In genomic region chr2:190718652-190719526, GRCh38 we compare ENCODE assay signal across 9 cellular contexts.
DNase-seq lines count a peak whose midpoint lies in the region; ATAC-seq and TF ChIP-seq lines count a peak whose summit lies in the region.
"Had no signal": no experiment of that assay in that cellular context is flagged by ENCODE, and none has a peak within 500 bp of the region (broad histone marks: within the 10 kb centered on the region; RNA-seq: fewer than 3 reads in every experiment).

No MANE protein-coding gene starts in this region.

- peak overlapping the region; percentile 78 for H2AFZ ChIP-seq in GM23338

- H3K9me3 Mint-ChIP-seq in GM23338 (no peaks in the 10 kb centered on the region; the same call in 2 of the 3 replicates), memory B cell (no peaks in the 10 kb centered on the region)

- H3K27me3 ChIP-seq in GM23338 (ENCODE audit: insufficient read depth) (no peaks in the 10 kb centered on the region), adrenal gland (peaks cover 4% of the 10 kb centered on the region), aorta (ENCODE audit: control insufficient read depth in 1 of 2, insufficient read depth in 2 of 2, low read length in 1 of 2) (no peaks in the 10 kb centered on the region)
- H3K27me3 ChIP-seq: suprapubic skin had no signal

- H3K79me2 ChIP-seq in GM23338 (replicated peaks; ENCODE audit: insufficient read depth): no peaks in the 10 kb centered on the region

- H3K36me3 ChIP-seq in GM23338 (ENCODE audit: insufficient read depth) (no peaks in the 10 kb centered on the region), adrenal gland (replicated peaks in 1 of 2) (no peaks in the 10 kb centered on the region), aorta (ENCODE audit: control insufficient read depth in 1 of 2, insufficient read depth in 2 of 2, low read length in 1 of 2) (no peaks in the 10 kb centered on the region)
- H3K36me3 ChIP-seq: suprapubic skin had no signal

- TF ChIP-seq POLR2A in adrenal gland (IDR thresholded peaks at IDR 0.05): no peak

- in situ Hi-C loops in GM13976 (cut with MboI; ENCODE audit: low sequenced_read_pairs, unreplicated experiment): no loop called here

- H3K4me1 Mint-ChIP-seq in GM23338: peaks cover 5% of the 10 kb centered on the region; the same call in 2 of the 3 replicates
- H3K4me1 Mint-ChIP-seq in memory B cell: peaks cover 8% of the 10 kb centered on the region

- H3K36me3 Mint-ChIP-seq in GM23338 (ENCODE audit: low read depth) (no peaks in the 10 kb centered on the region), memory B cell (no peaks in the 10 kb centered on the region)

- H3K4me2 ChIP-seq in GM23338: no peak overlapping the region

- DNase-seq in GM13976 (ENCODE audit: low spot score) (peak; percentile 63), GM23338 (ENCODE audit: low spot score) (peak; percentile 18), LHCN-M2 (ENCODE audit: low read depth) (peak; percentile 88), adrenal gland (peak; percentile 27 to 83 (median 66)), memory B cell (ENCODE audit: low spot score in 2 of 2) (peak in 1 of 2 donors; percentile 14), aorta (peak in 1 of 2 donors; percentile 51), pons (ENCODE audit: low spot score) (no peak), middle frontal gyrus (ENCODE audit: extremely low spot score, low spot score) (no peak)

- H3K4me3 Mint-ChIP-seq in GM23338: no peak overlapping the region
- H3K4me3 Mint-ChIP-seq in memory B cell: no peak overlapping the region

- WGBS in adrenal gland, 4 donors: 27 to 45% (median 34%) methylated on average over 6 to 7 of the region's 7 CpGs
- WGBS in aorta, 2 donors: 39 to 51% methylated on average over 7 of the region's 7 CpGs

- H3F3A ChIP-seq in GM23338 (replicated peaks; ENCODE audit: low read depth): no peaks in the 10 kb centered on the region

- H3K27ac Mint-ChIP-seq in GM23338 (no peak overlapping the region; the same call in 1 of the 2 replicates), memory B cell (no peak overlapping the region)

- H3K4me3 ChIP-seq in GM23338: no peak overlapping the region
- no peak overlapping the region for H3K4me3 ChIP-seq in adrenal gland
- no peak overlapping the region for H3K4me3 ChIP-seq in aorta (ENCODE audit: low read length in 2 of 2)
- H3K4me3 ChIP-seq: suprapubic skin had no signal

- H3K4me1 ChIP-seq in GM23338 (ENCODE audit: insufficient read depth) (no peaks in the 10 kb centered on the region; the same call in 1 of the 2 replicates), adrenal gland (replicated peaks in 1 of 2) (no peaks in the 10 kb centered on the region), aorta (ENCODE audit: control insufficient read depth in 1 of 2, insufficient read depth in 2 of 2, low read length in 2 of 2) (peaks cover 0 to 2% of the 10 kb centered on the region in 2 donors)

- TF ChIP-seq CTCF in GM13976 (IDR thresholded peaks at IDR 0.05; ENCODE audit: borderline replicate concordance, control extremely low read depth, extremely low read depth, insufficient read depth, missing control alignments) (no peak), GM23338 (conservative IDR thresholded peaks at IDR 0.05; ENCODE audit: low read depth in 2 of 2) (no peak), adrenal gland (IDR thresholded peaks at IDR 0.05) (no peak)

- H3K27ac ChIP-seq in GM23338 (ENCODE audit: low read depth) (no peak overlapping the region), adrenal gland (no peak overlapping the region), aorta (ENCODE audit: low read depth in 1 of 2, low read length in 2 of 2) (no peak overlapping the region)
- H3K27ac ChIP-seq: suprapubic skin had no signal

- intact Hi-C loops in adrenal gland (cut with DNase I) (no loop called here), aorta (cut with DNase I) (no loop called here)

- H3K27me3 Mint-ChIP-seq in GM23338 (ENCODE audit: insufficient read depth, low read depth, poor library complexity) (peaks cover under 1% of the 10 kb centered on the region), memory B cell (peaks cover 2% of the 10 kb centered on the region)

- no peaks in the 10 kb centered on the region for H4K20me1 ChIP-seq in GM23338 (replicated peaks; ENCODE audit: insufficient read depth)

- ATAC-seq in GM23338 (peak; percentile 56), memory B cell (ENCODE audit: low read depth) (peak; percentile 52), aorta (ENCODE audit: low FRiP score) (peak; percentile 64)

- no peaks in the 10 kb centered on the region for H3K9me3 ChIP-seq in adrenal gland (replicated peaks in 1 of 3)
- H3K9me3 ChIP-seq in aorta (ENCODE audit: control insufficient read depth, low read length): no peaks in the 10 kb centered on the region
- H3K9me3 ChIP-seq: suprapubic skin had no signal

- H3K9me2 ChIP-seq in GM23338 (ENCODE audit: insufficient read depth): peaks cover 10% of the 10 kb centered on the region

TF ChIP-seq in GM23338, 12 proteins besides CTCF, POLR2A, EP300 and RAD21 (continues in another document):
- TF ChIP-seq ZNF331 (CRISPR knock-in tag; IDR thresholded peaks at IDR 0.05; ENCODE audit: low read depth): no peak
- TF ChIP-seq ZNF114 (CRISPR knock-in tag; IDR thresholded peaks at IDR 0.05): no peak
- no peak for TF ChIP-seq POLR2AphosphoS5 (IDR thresholded peaks at IDR 0.05; ENCODE audit: low read depth)
- TF ChIP-seq ETS1 (IDR thresholded peaks at IDR 0.05): no peak
- no peak for TF ChIP-seq NANOG (IDR thresholded peaks at IDR 0.05; ENCODE audit: borderline replicate concordance)
- TF ChIP-seq REST (IDR thresholded peaks at IDR 0.05; ENCODE audit: unreplicated experiment): no peak
- no peak for TF ChIP-seq JUNB (IDR thresholded peaks at IDR 0.05; ENCODE audit: unreplicated experiment)
- TF ChIP-seq STAT1 (IDR thresholded peaks at IDR 0.05; ENCODE audit: unreplicated experiment): no peak

Comparison
In these comparisons a context has a peak if more than half of its experiments do, and no peak if none do; other contexts are left out.
1. DNase-seq: peak in GM13976 (single experiment), GM23338 (single experiment), LHCN-M2 (single experiment) and adrenal gland (7 of 7); none in pons (single experiment) and middle frontal gyrus (single experiment).
2. Peak in every context shown above with its lines, with median percentiles within 50 percentile points of each other: ATAC-seq.